22 cellular contexts compared by ENCODE assay signal in genomic region chr14:87108726-87109125, GRCh38.
DNase-seq lines count a peak whose midpoint lies in the region; ATAC-seq, FAIRE-seq and TF ChIP-seq lines count a peak whose summit lies in the region.
"Had no signal": no experiment of that assay in that cellular context is flagged by ENCODE, and none has a peak within 500 bp of the region (broad histone marks: within the 10 kb centered on the region; RNA-seq: fewer than 3 reads in every experiment).

No MANE protein-coding gene starts in this region.

- H3K27me3 ChIP-seq in HepG2 (ENCODE audit: control insufficient read depth in 1 of 2, insufficient read depth in 2 of 2, low read length in 2 of 2) (no peaks in the 10 kb centered on the region), right lobe of liver (no peaks in the 10 kb centered on the region), adipocyte (replicated peaks; ENCODE audit: control insufficient read depth, insufficient read depth, low read length) (no peaks in the 10 kb centered on the region)
- H3K27me3 ChIP-seq: heart right ventricle, ovary, upper lobe of right lung had no signal

- H3K36me3 Mint-ChIP-seq in activated T-helper 17 cell treated with anti-CD3 and anti-CD28 coated beads, Interleukin-2, amount 50 U/mL, for 72 hours (ENCODE audit: low read depth), result no peaks in the 10 kb centered on the region
- H3K36me3 Mint-ChIP-seq: activated CD4-positive, alpha-beta memory T cell treated with anti-CD3 and anti-CD28 coated beads for 36 hours had no signal

- no peak overlapping the region for H3K4me2 ChIP-seq in HepG2 (ENCODE audit: low read depth, low read length)
- H3K4me2 ChIP-seq: SK-N-SH had no signal

- no peaks in the 10 kb centered on the region for H4K20me1 ChIP-seq in HepG2 (ENCODE audit: insufficient read depth, low read length)

- H3K9me3 ChIP-seq in HepG2 (ENCODE audit: low read length) (no peaks in the 10 kb centered on the region), right lobe of liver (no peaks in the 10 kb centered on the region), adipocyte (ENCODE audit: control insufficient read depth, low read length) (no peaks in the 10 kb centered on the region)
- H3K9me3 ChIP-seq: heart right ventricle, ovary, SK-N-SH, upper lobe of right lung had no signal

- TF ChIP-seq CTCF in HepG2 (CRISPR knock-in tag; IDR thresholded peaks at IDR 0.05), result no peak
- TF ChIP-seq CTCF in right lobe of liver (IDR thresholded peaks at IDR 0.05), result no peak
- no peak for TF ChIP-seq CTCF in foreskin fibroblast (IDR thresholded peaks at IDR 0.05; ENCODE audit: low read depth, low read length)

- no peak for TF ChIP-seq EP300 in HepG2 (IDR thresholded peaks at IDR 0.05; ENCODE audit: low read depth in 2 of 2, low read length in 2 of 2)
- TF ChIP-seq EP300 in HepG2 (CRISPR knock-in tag; IDR thresholded peaks at IDR 0.05; ENCODE audit: borderline replicate concordance), result no peak

- no peak for TF ChIP-seq POLR2A in HepG2 (IDR thresholded peaks at IDR 0.05; ENCODE audit: insufficient read depth in 1 of 2, low read depth in 2 of 2, low read length in 2 of 2)
- TF ChIP-seq POLR2A in right lobe of liver (IDR thresholded peaks at IDR 0.05), result no peak

- in situ Hi-C loops in HepG2 (cut with HindIII; ENCODE audit: extremely low pct_ligation_motif_present, low pct_unique_long_range_greater_than_20kb), result no loop called here

- H3K4me1 Mint-ChIP-seq in activated T-helper 17 cell treated with anti-CD3 and anti-CD28 coated beads, Interleukin-2, amount 50 U/mL, for 72 hours, result no peaks in the 10 kb centered on the region
- H3K4me1 Mint-ChIP-seq: activated naive CD8-positive, alpha-beta T cell treated with anti-CD3 and anti-CD28 coated beads, Interleukin-2, amount 50 U/mL, for 24 hours had no signal

- no peaks in the 10 kb centered on the region for H3K27me3 Mint-ChIP-seq in activated T-helper 17 cell treated with anti-CD3 and anti-CD28 coated beads, Interleukin-2, amount 50 U/mL, for 72 hours
- H3K27me3 Mint-ChIP-seq: activated CD4-positive, alpha-beta memory T cell treated with anti-CD3 and anti-CD28 coated beads for 36 hours had no signal

- H3K27ac Mint-ChIP-seq in activated T-helper 17 cell treated with anti-CD3 and anti-CD28 coated beads, Interleukin-2, amount 50 U/mL, for 72 hours, result no peak overlapping the region
- H3K27ac Mint-ChIP-seq: activated CD4-positive, alpha-beta memory T cell treated with anti-CD3 and anti-CD28 coated beads for 36 hours; activated naive CD8-positive, alpha-beta T cell treated with anti-CD3 and anti-CD28 coated beads, Interleukin-2, amount 50 U/mL, for 24 hours had no signal

- CTCF ChIA-PET in HepG2 (lab: Yijun Ruan, JAX; ENCODE audit: low intra/inter-chr PET ratio, low total read pairs), result no interaction called here

- no peak overlapping the region for H3K9ac ChIP-seq in HepG2 (ENCODE audit: insufficient read depth, low read depth, low read length)
- no peak overlapping the region for H3K9ac ChIP-seq in adipocyte (ENCODE audit: low read length)
- H3K9ac ChIP-seq: SK-N-SH had no signal

- BruUV-seq in HepG2 (replicated peaks; lab: Mats Ljungman, UMichigan), result no TSS peak

- H3K4me1 ChIP-seq in HepG2 (ENCODE audit: insufficient read depth, low read length) (no peaks in the 10 kb centered on the region), right lobe of liver (no peaks in the 10 kb centered on the region), adipocyte (ENCODE audit: control insufficient read depth, insufficient read depth, low read length) (peaks cover 17% of the 10 kb centered on the region)
- H3K4me1 ChIP-seq: heart right ventricle, upper lobe of right lung had no signal

- H3K36me3 ChIP-seq in HepG2 (replicated peaks in 1 of 2; ENCODE audit: control insufficient read depth in 1 of 2, insufficient read depth in 2 of 2, low read length in 2 of 2) (no peaks in the 10 kb centered on the region), right lobe of liver (no peaks in the 10 kb centered on the region), adipocyte (ENCODE audit: control insufficient read depth, insufficient read depth, low read length, severe bottlenecking) (no peaks in the 10 kb centered on the region)
- H3K36me3 ChIP-seq: heart right ventricle, ovary, upper lobe of right lung had no signal

- peaks cover 9% of the 10 kb centered on the region for H3K9me3 Mint-ChIP-seq in activated T-helper 17 cell treated with anti-CD3 and anti-CD28 coated beads, Interleukin-2, amount 50 U/mL, for 72 hours
- H3K9me3 Mint-ChIP-seq: activated naive CD8-positive, alpha-beta T cell treated with anti-CD3 and anti-CD28 coated beads, Interleukin-2, amount 50 U/mL, for 24 hours had no signal

- H3K27ac ChIP-seq in HepG2 (ENCODE audit: extremely low read length, insufficient read depth, low read length), result no peak overlapping the region
- no peak overlapping the region for H3K27ac ChIP-seq in right lobe of liver
- H3K27ac ChIP-seq: heart right ventricle, ovary, upper lobe of right lung had no signal

- peak overlapping the region; percentile 27 for H2AFZ ChIP-seq in HepG2 (ENCODE audit: low read length)

- H3K4me3 ChIP-seq in HepG2 (replicated peaks in 1 of 3; ENCODE audit: insufficient read depth in 1 of 3, low read depth in 2 of 3, low read length in 3 of 3) (no peak overlapping the region), right lobe of liver (no peak overlapping the region), adipocyte (ENCODE audit: low read length) (no peak overlapping the region), foreskin fibroblast (ENCODE audit: low read depth in 1 of 2, low read length in 2 of 2) (no peak overlapping the region)
- H3K4me3 ChIP-seq: heart right ventricle, ovary, upper lobe of right lung had no signal

- no peak for TF ChIP-seq RAD21 in HepG2 (CRISPR knock-in tag; IDR thresholded peaks at IDR 0.05)

- no peak for FAIRE-seq in HepG2 (lab: Jason Lieb, UNC)
- no peak for FAIRE-seq in urothelium cell line (lab: Jason Lieb, UNC)
- FAIRE-seq: A204.1, GM19239, small intestine had no signal

- H3K4me3 Mint-ChIP-seq in activated T-helper 17 cell treated with anti-CD3 and anti-CD28 coated beads, Interleukin-2, amount 50 U/mL, for 72 hours, result no peak overlapping the region
- H3K4me3 Mint-ChIP-seq: activated CD4-positive, alpha-beta memory T cell treated with anti-CD3 and anti-CD28 coated beads for 36 hours; activated naive CD8-positive, alpha-beta T cell treated with anti-CD3 and anti-CD28 coated beads, Interleukin-2, amount 50 U/mL, for 24 hours; activated T-cell treated with anti-CD3 and anti-CD28 coated beads, Interleukin-2, amount 50 U/mL, for 4 hours had no signal

- 35% methylated on average over 3 of the region's 3 CpGs for WGBS in HepG2 (ENCODE audit: low lambda C conversion rate)
- WGBS in right lobe of liver (ENCODE audit: insufficient coverage, low coverage, low lambda C conversion rate, missing lambda C conversion rate), result 62% methylated on average over 3 of the region's 3 CpGs

- DNase-seq in HepG2 (ENCODE audit: low spot score) (no peak), right lobe of liver (no peak), adipocyte (ENCODE audit: low read depth) (peak; percentile 22), foreskin fibroblast (peak; percentile 75 to 93), urothelium cell line (ENCODE audit: low spot score) (peak; percentile 37)
- DNase-seq: activated CD4-positive, alpha-beta memory T cell treated with anti-CD3 and anti-CD28 coated beads for 36 hours; activated naive CD8-positive, alpha-beta T cell treated with anti-CD3 and anti-CD28 coated beads, Interleukin-2, amount 50 U/mL, for 24 hours; activated T-cell treated with anti-CD3 and anti-CD28 coated beads, Interleukin-2, amount 50 U/mL, for 4 hours; heart right ventricle; Kasumi-1; left cardiac atrium; NCI-H146; ovary; SK-N-SH; small intestine; stimulated activated naive CD4-positive, alpha-beta T cell; upper lobe of right lung had no signal

- ATAC-seq in HepG2, result no peak
- no peak for ATAC-seq in right lobe of liver
- no peak for ATAC-seq in esophagus mucosa
- no peak for ATAC-seq in GM21390 (IDR thresholded peaks at IDR 0.05; ENCODE audit: unreplicated experiment)
- ATAC-seq in activated T-helper 17 cell treated with anti-CD3 and anti-CD28 coated beads, Interleukin-2, amount 50 U/mL, for 72 hours (replicated peaks), result no peak
- ATAC-seq: activated naive CD8-positive, alpha-beta T cell treated with anti-CD3 and anti-CD28 coated beads, Interleukin-2, amount 50 U/mL, for 24 hours; activated T-cell treated with anti-CD3 and anti-CD28 coated beads, Interleukin-2, amount 50 U/mL, for 4 hours; heart right ventricle; left cardiac atrium; upper lobe of right lung had no signal

- POLR2A ChIA-PET in HepG2 (lab: Yijun Ruan, JAX), result no interaction called here

- intact Hi-C loops in HepG2 (cut with micrococcal nuclease; ENCODE audit: unreplicated experiment), result no loop called here
- intact Hi-C loops in right lobe of liver (cut with DNase I), result no loop called here

- no peaks in the 10 kb centered on the region for H3K79me2 ChIP-seq in HepG2 (ENCODE audit: insufficient read depth, low read length)

TF ChIP-seq in HepG2, 621 proteins besides CTCF, POLR2A, EP300 and RAD21 (continues in another document):
- TF ChIP-seq CENPBD1 (CRISPR knock-in tag; IDR thresholded peaks at IDR 0.05; ENCODE audit: borderline replicate concordance, low read depth) (no peak), IRF2 (CRISPR knock-in tag; IDR thresholded peaks at IDR 0.05) (no peak), MLXIP (CRISPR knock-in tag; IDR thresholded peaks at IDR 0.05; ENCODE audit: borderline replicate concordance) (no peak), SUZ12 (IDR thresholded peaks at IDR 0.05; ENCODE audit: low read depth, low read length) (no peak)

Comparison
In these comparisons a context has a peak if more than half of its experiments do, and no peak if none do; other contexts are left out.
1. DNase-seq: peak in adipocyte (single experiment), foreskin fibroblast (2 of 2) and urothelium cell line (single experiment); none in HepG2 (single experiment) and right lobe of liver (0 of 3).